ENCODE assay signal across 8 cellular contexts in genomic region chr12:122793685-122794106, GRCh38. TPM values are rescaled to one million over a fixed set of nuclear protein-coding genes. Genes with fewer than 3 reads are reported as not detected.
DNase-seq lines count a peak whose midpoint lies in the region; ATAC-seq, FAIRE-seq and TF ChIP-seq lines count a peak whose summit lies in the region.

No MANE protein-coding gene starts in this region.

- no peak overlapping the region for H3K18ac ChIP-seq in H1 (ENCODE audit: extremely low read depth, low read length)

- H3K79me1 ChIP-seq in H1 (ENCODE audit: low read depth, low read length): no peaks in the 10 kb centered on the region

- H2BK5ac ChIP-seq in H1 (ENCODE audit: low read depth, low read length): no peak overlapping the region

- TF ChIP-seq POLR2A in H1 (IDR thresholded peaks at IDR 0.05; ENCODE audit: control extremely low read depth in 1 of 2, low read depth in 2 of 2, low read length in 2 of 2): no peak

- no peak overlapping the region for H3K9ac ChIP-seq in H1 (replicated peaks in 1 of 4; ENCODE audit: extremely low read depth in 1 of 4, low read depth in 3 of 4, low read length in 3 of 4)

- H2BK15ac ChIP-seq in H1 (ENCODE audit: low read length): no peak overlapping the region

- H2AFZ ChIP-seq in H1 (ENCODE audit: low read length): no peak overlapping the region; the same call in 1 of the 2 replicates

- no peaks in the 10 kb centered on the region for H3K9me3 ChIP-seq in H1 (ENCODE audit: insufficient read depth in 2 of 2, low read depth in 1 of 2, low read length in 1 of 2)
- H3K9me3 ChIP-seq in mucosa of descending colon: no peaks in the 10 kb centered on the region

- peak; percentile 5 to 12 for DNase-seq in activated CD4-positive, alpha-beta T cell treated with anti-CD3 and anti-CD28 coated beads for 4 hours
- DNase-seq in activated CD4-positive, alpha-beta T cell treated with anti-CD3 and anti-CD28 coated beads, Interleukin-2, amount 50 U/mL, for 4 hours: no peak
- DNase-seq in Kasumi-1 (lab: John Stamatoyannopoulos, UW) (peak; percentile 76 to 89), RWPE1 (ENCODE audit: low spot score) (peak; percentile 65), H1 (ENCODE audit: low read depth in 1 of 2, low spot score in 2 of 2) (no peak), mucosa of descending colon (peak in 1 of 3 donors; percentile 30)

- no peak overlapping the region for H3K14ac ChIP-seq in H1 (ENCODE audit: insufficient read length)

- H3K4me3 ChIP-seq in H1 (ENCODE audit: extremely low read depth in 1 of 4, insufficient read depth in 2 of 4, low read depth in 3 of 4, low read length in 4 of 4) (no peak overlapping the region), mucosa of descending colon (no peak overlapping the region)

- no peak overlapping the region for H3K4me2 ChIP-seq in H1 (ENCODE audit: insufficient read depth in 1 of 2, low read depth in 2 of 2, low read length in 2 of 2)

- no peak overlapping the region for H2BK20ac ChIP-seq in H1 (ENCODE audit: low read length)

- H3K27me3 ChIP-seq in H1 (replicated peaks in 1 of 4; ENCODE audit: control insufficient read depth in 3 of 4, extremely low read depth in 1 of 4, insufficient read depth in 3 of 4, low read length in 3 of 4): no peaks in the 10 kb centered on the region

- no peak overlapping the region for H2BK12ac ChIP-seq in H1 (ENCODE audit: low read depth, low read length)

- peak; percentile 77 for TF ChIP-seq CTCF in RWPE1 (conservative IDR thresholded peaks at IDR 0.05; ENCODE audit: low read depth)
- TF ChIP-seq CTCF in H1 (IDR thresholded peaks at IDR 0.05; ENCODE audit: control extremely low read depth in 1 of 3, insufficient read depth in 1 of 3, low read depth in 1 of 3, low read length in 3 of 3): peak in 2 of 3 experiments; percentile 45 to 75; a peak in 2 of 4 replicates
- TF ChIP-seq CTCF in mucosa of descending colon (IDR thresholded peaks at IDR 0.05): peak; percentile 16

- POLR2A ChIA-PET in RWPE1 (lab: Yijun Ruan, JAX; ENCODE audit: low non-redundant PET) (no interaction called here), H1 (lab: Charles Lee; ENCODE audit: partially characterized antibody) (interaction anchor here (1.2 to 1.4 kb wide), 2 partner anchors 20 to 30 kb away, joined by 3 to 5 read pairs; no protein-coding TSS in a partner anchor)

- TF ChIP-seq EP300 in H1 (IDR thresholded peaks at IDR 0.05; ENCODE audit: borderline replicate concordance in 1 of 2, low read depth in 2 of 2, low read length in 2 of 2): no peak

- H3K4ac ChIP-seq in H1 (replicated peaks; ENCODE audit: insufficient read length, low read depth, low read length): no peak overlapping the region

- CTCF ChIA-PET in RWPE1 (lab: Yijun Ruan, JAX) (interaction anchor here (0.6 to 2.1 kb wide), 15 partner anchors 14 to 1197 kb away, joined by 3 to 11 read pairs (median 4); partner anchors contain the start of genes ABCB9, ARL6IP4, HIP1R and OGFOD2), H1 (lab: Charles Lee; ENCODE audit: partially characterized antibody) (interaction anchor here (0.7 to 4.2 kb wide), 48 partner anchors 8 to 669 kb away, joined by 3 to 43 read pairs (median 4); partner anchors contain the start of gene HIP1R)

- H3K79me2 ChIP-seq in H1 (ENCODE audit: control insufficient read depth in 1 of 2, insufficient read depth in 2 of 2, low read length in 2 of 2): no peaks in the 10 kb centered on the region

- H3K23ac ChIP-seq in H1 (ENCODE audit: insufficient read length): no peak overlapping the region

- H3K23me2 ChIP-seq in H1 (ENCODE audit: low read depth, low read length): no peaks in the 10 kb centered on the region

- H2BK120ac ChIP-seq in H1 (replicated peaks; ENCODE audit: low read depth, low read length): no peak overlapping the region

- no peak overlapping the region for H4K5ac ChIP-seq in H1 (ENCODE audit: insufficient read length, low read depth, low read length)

- intact Hi-C loops in mucosa of descending colon (cut with DNase I, micrococcal nuclease): loop anchor here in 1 of 2 donors (10.0 kb wide), 1 partner anchor 161 kb away; no protein-coding TSS in a partner anchor

- H3K36me3 ChIP-seq in H1 (ENCODE audit: control insufficient read depth in 2 of 4, insufficient read depth in 4 of 4, low read length in 3 of 4) (no peaks in the 10 kb centered on the region), mucosa of descending colon (ENCODE audit: low read depth) (no peaks in the 10 kb centered on the region)

- no peak overlapping the region for H4K8ac ChIP-seq in H1 (ENCODE audit: extremely low read depth, insufficient read depth, low read length)

- 57% methylated on average over 10 of the region's 10 CpGs; no CpG with 5 or more reads in 1 of the 2 experiments for WGBS in H1 (ENCODE audit: extremely low coverage in 1 of 2, insufficient coverage in 1 of 2, insufficient read length in 1 of 2, insufficient replicate concordance in 2 of 2, low coverage in 1 of 2, low lambda C conversion rate in 2 of 2, missing lambda C conversion rate in 1 of 2), 2 experiments

- FAIRE-seq in H1 (lab: Jason Lieb, UNC): peak; percentile 86

- no peaks in the 10 kb centered on the region for H4K20me1 ChIP-seq in H1 (replicated peaks in 1 of 2; ENCODE audit: control insufficient read depth in 1 of 2, insufficient read depth in 2 of 2, low read length in 2 of 2)

- ATAC-seq in mucosa of descending colon: peak; percentile 79
- ATAC-seq in GM21529 (IDR thresholded peaks at IDR 0.05; ENCODE audit: unreplicated experiment): no peak
- ATAC-seq in HG03139 (IDR thresholded peaks at IDR 0.05; ENCODE audit: unreplicated experiment): no peak

- H4K91ac ChIP-seq in H1 (replicated peaks; ENCODE audit: insufficient read length, low read length): no peak overlapping the region

- no peak overlapping the region for H2AK5ac ChIP-seq in H1 (ENCODE audit: low read depth, low read length)

- H3K56ac ChIP-seq in H1 (replicated peaks; ENCODE audit: insufficient read length, low read depth, low read length): no peak overlapping the region

- H3K4me1 ChIP-seq in H1 (replicated peaks in 1 of 4; ENCODE audit: control insufficient read depth in 3 of 4, insufficient read depth in 4 of 4, low read length in 3 of 4) (peaks cover 0 to 3% (median 0%) of the 10 kb centered on the region in 4 experiments; a peak in 2 of 7 replicates), mucosa of descending colon (ENCODE audit: low read depth) (no peaks in the 10 kb centered on the region)

- no peak overlapping the region for H3K27ac ChIP-seq in RWPE1
- H3K27ac ChIP-seq in H1 (ENCODE audit: low read depth, low read length): no peak overlapping the region

- peak; percentile 58 to 64 for TF ChIP-seq RAD21 in H1 (IDR thresholded peaks at IDR 0.05 in 1 of 2, conservative IDR thresholded peaks at IDR 0.05 in 1 of 2; ENCODE audit: low read depth in 2 of 2, low read length in 2 of 2)

TF ChIP-seq in H1, 55 proteins besides CTCF, POLR2A, EP300 and RAD21:
- TF ChIP-seq TBP (IDR thresholded peaks at IDR 0.05; ENCODE audit: low read depth, low read length): no peak
- TF ChIP-seq HDAC2 (IDR thresholded peaks at IDR 0.05; ENCODE audit: borderline replicate concordance in 1 of 2, low read depth in 2 of 2, low read length in 2 of 2): no peak
- no peak for TF ChIP-seq CBX8 (IDR thresholded peaks at IDR 0.05; ENCODE audit: borderline replicate concordance, low read depth, low read length)
- 0 out of 2 replicates have a peak, but pooled peaks have one; percentile 38 for TF ChIP-seq MAFK (IDR thresholded peaks at IDR 0.05; ENCODE audit: low read depth, low read length)
- TF ChIP-seq ATF3 (IDR thresholded peaks at IDR 0.05; ENCODE audit: insufficient read depth, low read depth, low read length): no peak
- TF ChIP-seq GABPA (IDR thresholded peaks at IDR 0.05; ENCODE audit: borderline replicate concordance, insufficient read depth, low read length): no peak

RNA-seq across cellular contexts. Expression of gene CCDC62, which starts 19.3 kb away (rescaled TPM):
- 0.21 and 0.41 TPM in 2 replicates for total RNA-seq in H1 (2021; fragmentation: NEBNext Ultra II Directional; extraction: Animal tissue kit (Norgen Biotek cat#: 25700))
- 0.05 TPM in 2 replicates for polyA plus RNA-seq in H1 (2011; rRNA removed)
- polyA plus RNA-seq in H1 (2011; cell fraction: cytosol; rRNA removed): 0.12 TPM
- polyA plus RNA-seq in H1 (2011; cell fraction: nucleus; rRNA removed): 0.10 TPM
- polyA plus RNA-seq in H1 (2012, experiment 1 of 2): 0.14 to 0.15 TPM (median 0.15 TPM) in 3 of 4 replicates, not detected in the other
- not detected for polyA plus RNA-seq in H1 (2012, experiment 2 of 2)
- 0.12 TPM for polyA plus RNA-seq in H1 (2013, experiment 1 of 2)
- 0.17 TPM for polyA plus RNA-seq in H1 (2013, experiment 2 of 2)
- polyA minus RNA-seq in H1 (2011; rRNA and poly(A)+ RNA removed): 0.37 and 0.44 TPM in 2 replicates
- polyA minus RNA-seq in H1 (2011; cell fraction: cytosol; rRNA and poly(A)+ RNA removed): not detected
- polyA minus RNA-seq in H1 (2011; cell fraction: nucleus; rRNA and poly(A)+ RNA removed): 0.80 TPM
- total RNA-seq in mucosa of descending colon: 1 to 10 TPM in 1 of 3 donors, under 1 TPM in 2; 0.39 to 1.2 (median 0.58) TPM

RNA-seq across cellular contexts. Expression of gene DENR, which starts 41.1 kb away (rescaled TPM):
- 78.1 and 84.0 TPM in 2 replicates for total RNA-seq in H1 (2021; fragmentation: NEBNext Ultra II Directional; extraction: Animal tissue kit (Norgen Biotek cat#: 25700))
- 26.9 and 29.5 TPM in 2 replicates for polyA plus RNA-seq in H1 (2011; rRNA removed)
- polyA plus RNA-seq in H1 (2011; cell fraction: cytosol; rRNA removed): 41.8 TPM
- polyA plus RNA-seq in H1 (2011; cell fraction: nucleus; rRNA removed): 14.9 TPM
- 32.7 to 70.1 TPM (median 36.1 TPM) in 4 replicates for polyA plus RNA-seq in H1 (2012, experiment 1 of 2)
- polyA plus RNA-seq in H1 (2012, experiment 2 of 2): 9.9 TPM
- polyA plus RNA-seq in H1 (2013, experiment 1 of 2): 55.9 TPM
- 54.2 TPM for polyA plus RNA-seq in H1 (2013, experiment 2 of 2)
- polyA minus RNA-seq in H1 (2011; rRNA and poly(A)+ RNA removed): 12.1 and 12.2 TPM in 2 replicates
- polyA minus RNA-seq in H1 (2011; cell fraction: cytosol; rRNA and poly(A)+ RNA removed): 17.8 TPM
- 28.7 TPM for polyA minus RNA-seq in H1 (2011; cell fraction: nucleus; rRNA and poly(A)+ RNA removed)
- total RNA-seq in mucosa of descending colon: 10 to 100 TPM; 30.9 to 40.3 (median 33.2) TPM

RNA-seq across cellular contexts. Expression of gene HIP1R, which starts 41.6 kb away (rescaled TPM):
- 14.5 and 14.7 TPM in 2 replicates for total RNA-seq in H1 (2021; fragmentation: NEBNext Ultra II Directional; extraction: Animal tissue kit (Norgen Biotek cat#: 25700))
- 11.2 and 16.1 TPM in 2 replicates for polyA plus RNA-seq in H1 (2011; rRNA removed)
- polyA plus RNA-seq in H1 (2011; cell fraction: cytosol; rRNA removed): 15.5 TPM
- polyA plus RNA-seq in H1 (2011; cell fraction: nucleus; rRNA removed): 101 TPM
- polyA plus RNA-seq in H1 (2012, experiment 1 of 2): 12.0 to 17.7 TPM (median 16.9 TPM) in 4 replicates
- 15.1 TPM for polyA plus RNA-seq in H1 (2012, experiment 2 of 2)
- 8.5 TPM for polyA plus RNA-seq in H1 (2013, experiment 1 of 2)
- polyA plus RNA-seq in H1 (2013, experiment 2 of 2): 6.9 TPM
- polyA minus RNA-seq in H1 (2011; rRNA and poly(A)+ RNA removed): 14.0 and 15.2 TPM in 2 replicates
- polyA minus RNA-seq in H1 (2011; cell fraction: cytosol; rRNA and poly(A)+ RNA removed): 10.6 TPM
- polyA minus RNA-seq in H1 (2011; cell fraction: nucleus; rRNA and poly(A)+ RNA removed): 24.7 TPM
- 10 to 100 TPM; 37.8 to 76.5 (median 73.1) TPM for total RNA-seq in mucosa of descending colon

Comparison
In these comparisons a context has a peak if more than half of its experiments do, and no peak if none do; other contexts are left out.
1. DNase-seq: peak in activated CD4-positive, alpha-beta T cell treated with anti-CD3 and anti-CD28 coated beads for 4 hours (2 of 2), Kasumi-1 (2 of 2) and RWPE1 (single experiment); none in activated CD4-positive, alpha-beta T cell treated with anti-CD3 and anti-CD28 coated beads, Interleukin-2, amount 50 U/mL, for 4 hours (0 of 2) and H1 (0 of 2).
2. CTCF ChIP-seq: peak in every context shown above with its lines; median percentile 77 in RWPE1; 60 in H1; 16 in mucosa of descending colon.